Comparison of ENCODE assay signal across 20 cellular contexts in the genomic region with DNA sequence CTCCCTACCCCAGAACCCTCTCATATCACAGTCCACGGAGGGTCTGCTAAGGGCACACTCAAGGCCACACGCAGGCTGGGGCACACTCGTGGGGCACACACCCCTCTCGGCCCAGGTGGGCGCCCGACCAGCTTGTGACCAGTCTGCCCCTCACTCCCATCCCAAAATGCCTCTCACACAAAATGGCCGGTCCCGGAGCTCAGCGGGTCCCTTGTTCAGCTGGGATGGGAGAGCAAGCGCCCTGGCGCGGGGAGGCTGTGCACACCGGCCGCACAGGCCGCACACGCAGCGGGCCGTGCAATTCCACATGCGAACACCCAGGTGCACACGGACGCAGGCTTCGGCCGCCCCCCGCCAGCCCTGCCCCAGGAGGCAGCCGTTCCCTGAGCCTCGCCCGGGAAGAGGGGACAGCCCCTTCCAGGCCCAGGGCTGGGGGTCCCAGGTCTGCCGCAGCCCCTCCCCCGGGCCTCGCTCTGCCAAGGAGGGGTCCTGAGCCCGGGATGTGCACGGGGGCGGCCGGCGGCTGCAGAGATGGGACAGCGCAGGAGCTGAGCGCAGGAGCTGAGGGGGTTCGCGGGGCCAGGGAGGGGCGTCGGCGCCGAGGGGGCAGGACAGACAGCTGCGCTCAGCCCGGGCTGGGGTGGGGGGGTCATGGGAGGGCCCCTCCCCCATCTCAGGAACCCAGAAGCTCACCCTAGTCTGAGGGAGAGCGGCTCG. TPM values are rescaled to one million over a fixed set of nuclear protein-coding genes. Genes with fewer than 3 reads are reported as not detected.
DNase-seq lines count a peak whose midpoint lies in the region; ATAC-seq and TF ChIP-seq lines count a peak whose summit lies in the region.
"Had no signal": no experiment of that assay in that cellular context is flagged by ENCODE, and none has a peak within 500 bp of the region (broad histone marks: within the 10 kb centered on the region; RNA-seq: fewer than 3 reads in every experiment).

No MANE protein-coding gene starts in this region.

- H3K36me3 ChIP-seq in testis (ENCODE audit: low read depth, missing control alignments): no peaks in the 10 kb centered on the region
- H3K36me3 ChIP-seq: SJCRH30 had no signal

- 9% methylated on average over 42 of the region's 47 CpGs; no CpG with 5 or more reads in 1 of the 2 donors for WGBS in testis, 2 donors

- H3K4me1 ChIP-seq in testis: no peaks in the 10 kb centered on the region
- H3K4me1 ChIP-seq: SJCRH30 had no signal

- H3K36me3 Mint-ChIP-seq in activated T-cell treated with anti-CD3 and anti-CD28 coated beads, Interleukin-2, amount 50 U/mL, for 72 hours (ENCODE audit: insufficient read depth in 2 of 2): no peaks in the 10 kb centered on the region
- H3K36me3 Mint-ChIP-seq in endothelial cell (ENCODE audit: low read depth, unreplicated experiment): no peaks in the 10 kb centered on the region
- H3K36me3 Mint-ChIP-seq: activated naive CD8-positive, alpha-beta T cell treated with anti-CD3 and anti-CD28 coated beads for 36 hours had no signal

- H3K27ac Mint-ChIP-seq in activated T-cell treated with anti-CD3 and anti-CD28 coated beads, Interleukin-2, amount 50 U/mL, for 72 hours: no peak overlapping the region
- no peak overlapping the region for H3K27ac Mint-ChIP-seq in endothelial cell (ENCODE audit: unreplicated experiment)
- H3K27ac Mint-ChIP-seq: activated naive CD8-positive, alpha-beta T cell treated with anti-CD3 and anti-CD28 coated beads for 36 hours had no signal

- no peak for TF ChIP-seq POLR2A in testis (IDR thresholded peaks at IDR 0.05)

- peaks cover 31% of the 10 kb centered on the region for H3K27me3 Mint-ChIP-seq in activated T-cell treated with anti-CD3 and anti-CD28 coated beads, Interleukin-2, amount 50 U/mL, for 72 hours (ENCODE audit: low read depth)
- no peaks in the 10 kb centered on the region for H3K27me3 Mint-ChIP-seq in endothelial cell (ENCODE audit: unreplicated experiment)

- no peak for ATAC-seq in activated T-cell treated with anti-CD3 and anti-CD28 coated beads, Interleukin-2, amount 50 U/mL, for 72 hours (replicated peaks in 1 of 2)
- ATAC-seq in GM21619 (IDR thresholded peaks at IDR 0.05; ENCODE audit: unreplicated experiment): no peak

- DNase-seq in NCI-H2227 (lab: John Stamatoyannopoulos, UW; ENCODE audit: unreplicated experiment): peak; percentile 34
- no peak for DNase-seq in NCI-H2227 treated with DMSO at 0.1 percent for 48 hours (lab: John Stamatoyannopoulos, UW)
- DNase-seq in testis: no peak
- DNase-seq in activated T-cell treated with anti-CD3 and anti-CD28 coated beads, Interleukin-2, amount 50 U/mL, for 72 hours: no peak
- DNase-seq in endothelial cell (ENCODE audit: low spot score): no peak
- DNase-seq: ACHN; activated CD4-positive, alpha-beta T cell treated with anti-CD3 and anti-CD28 coated beads, Interleukin-2, amount 50 U/mL, for 4 hours; activated naive CD8-positive, alpha-beta T cell treated with anti-CD3 and anti-CD28 coated beads for 36 hours; activated T-cell treated with anti-CD3 and anti-CD28 coated beads, Interleukin-2, amount 50 U/mL, for 1 hour; COR-L47; foreskin fibroblast; mesenchymal stem cell; NCI-H1436; NCI-H510A; SJCRH30; stimulated activated CD4-positive, alpha-beta T cell treated with anti-CD3 and anti-CD28 coated beads, Interleukin-2, amount 100 ng/mL, for 48 hours had no signal

- intact Hi-C loops in testis (cut with DNase I; ENCODE audit: low total_unique reads): no loop called here

- H3K9me3 ChIP-seq in iPS-18c (ENCODE audit: control insufficient read depth, insufficient read depth, low read length): peaks cover 2% of the 10 kb centered on the region
- no peaks in the 10 kb centered on the region for H3K9me3 ChIP-seq in testis
- H3K9me3 ChIP-seq: SJCRH30 had no signal

- H3K27ac ChIP-seq in VCaP (peak overlapping the region; percentile 91), testis (no peak overlapping the region)
- H3K27ac ChIP-seq: SJCRH30 had no signal

- H3K9me3 Mint-ChIP-seq in activated T-cell treated with anti-CD3 and anti-CD28 coated beads, Interleukin-2, amount 50 U/mL, for 72 hours: no peaks in the 10 kb centered on the region
- H3K9me3 Mint-ChIP-seq in endothelial cell (ENCODE audit: unreplicated experiment): no peaks in the 10 kb centered on the region
- H3K9me3 Mint-ChIP-seq: activated naive CD8-positive, alpha-beta T cell treated with anti-CD3 and anti-CD28 coated beads for 36 hours had no signal

- no peaks in the 10 kb centered on the region for H3K27me3 ChIP-seq in testis

- no peak overlapping the region for H3K4me3 Mint-ChIP-seq in activated T-cell treated with anti-CD3 and anti-CD28 coated beads, Interleukin-2, amount 50 U/mL, for 72 hours
- H3K4me3 Mint-ChIP-seq in endothelial cell (ENCODE audit: unreplicated experiment): no peak overlapping the region
- H3K4me3 Mint-ChIP-seq: activated naive CD8-positive, alpha-beta T cell treated with anti-CD3 and anti-CD28 coated beads for 36 hours had no signal

- TF ChIP-seq CTCF in VCaP (conservative IDR thresholded peaks at IDR 0.05) (no peak), testis (IDR thresholded peaks at IDR 0.05) (no peak), endothelial cell (IDR thresholded peaks at IDR 0.05; ENCODE audit: unreplicated experiment) (no peak)

- peak overlapping the region; percentile 76 for H3K4me3 ChIP-seq in iPS-18c (ENCODE audit: insufficient read depth, low read depth, low read length)
- H3K4me3 ChIP-seq in testis: peak overlapping the region; percentile 31 to 43
- H3K4me3 ChIP-seq: SJCRH30 had no signal

- H3K4me1 Mint-ChIP-seq in activated T-cell treated with anti-CD3 and anti-CD28 coated beads, Interleukin-2, amount 50 U/mL, for 72 hours (ENCODE audit: low read depth): peaks cover 10% of the 10 kb centered on the region
- H3K4me1 Mint-ChIP-seq in endothelial cell (ENCODE audit: unreplicated experiment): no peaks in the 10 kb centered on the region

RNA-seq across cellular contexts. Expression of a gene that starts 1.3 kb away (rescaled TPM):
- total RNA-seq in testis: 10 to 100 TPM; 49.2 to 60.9 TPM
- polyA plus RNA-seq in testis (ENCODE audit: insufficient read depth, low read depth, low replicate concordance): 36.2 TPM
- under 1 TPM; 0.44 to 0.65 TPM for total RNA-seq in activated T-cell treated with anti-CD3 and anti-CD28 coated beads, Interleukin-2, amount 50 U/mL, for 72 hours
- 3.2 TPM for total RNA-seq in endothelial cell (ENCODE audit: unreplicated experiment)
- total RNA-seq: omental fat pad, SJCRH30 had no signal

RNA-seq across cellular contexts. Expression of a gene that starts 27.7 kb away (rescaled TPM):
- 10 to 100 TPM in 1 of 2 donors, 1 to 10 TPM in 1; 9.8 to 15.9 TPM for total RNA-seq in testis
- 19.1 TPM for polyA plus RNA-seq in testis (ENCODE audit: insufficient read depth, low read depth, low replicate concordance)
- 1 to 10 TPM in 1 of 2 donors, under 1 TPM in 1; 0.94 to 8.3 TPM for total RNA-seq in activated T-cell treated with anti-CD3 and anti-CD28 coated beads, Interleukin-2, amount 50 U/mL, for 72 hours
- 0.31 TPM for total RNA-seq in endothelial cell (ENCODE audit: unreplicated experiment)

RNA-seq across cellular contexts. Expression of a gene that starts 49.4 kb away (rescaled TPM):
- total RNA-seq in testis: 100 to 1,000 TPM; 431 to 529 TPM
- 207 TPM for polyA plus RNA-seq in testis (ENCODE audit: insufficient read depth, low read depth, low replicate concordance)
- 100 to 1,000 TPM in 1 of 2 donors, 10 to 100 TPM in 1; 91.0 to 130 TPM for total RNA-seq in activated T-cell treated with anti-CD3 and anti-CD28 coated beads, Interleukin-2, amount 50 U/mL, for 72 hours
- total RNA-seq in endothelial cell (ENCODE audit: unreplicated experiment): 151 TPM

Comparison
In these comparisons a context has a peak if more than half of its experiments do, and no peak if none do; other contexts are left out.
1. RNA of a gene that starts 1.3 kb away (total RNA-seq): 49.2 to 60.9 TPM in testis; 3.2 TPM in endothelial cell (single experiment) and 0.44 to 0.65 TPM in activated T-cell treated with anti-CD3 and anti-CD28 coated beads, Interleukin-2, amount 50 U/mL, for 72 hours; every median in the first group is over 10 times any median in the second.